14 cellular contexts compared by ENCODE assay signal in genomic region chr5:154791535-154791934, GRCh38. TPM values are rescaled to one million over a fixed set of nuclear protein-coding genes. Genes with fewer than 3 reads are reported as not detected.
DNase-seq lines count a peak whose midpoint lies in the region; ATAC-seq and TF ChIP-seq lines count a peak whose summit lies in the region.
"Had no signal": no experiment of that assay in that cellular context is flagged by ENCODE, and none has a peak within 500 bp of the region (broad histone marks: within the 10 kb centered on the region; RNA-seq: fewer than 3 reads in every experiment).

No MANE protein-coding gene starts in this region.

- no peak for TF ChIP-seq POLR2A in gastroesophageal sphincter (IDR thresholded peaks at IDR 0.05)

- peaks cover 8% of the 10 kb centered on the region for H3F3A ChIP-seq in PC-9 (ENCODE audit: insufficient read depth, low read depth)

- no peak overlapping the region for H3K4me3 ChIP-seq in PC-9
- H3K4me3 ChIP-seq in gastroesophageal sphincter = no peak overlapping the region

- no peaks in the 10 kb centered on the region for H3K9me3 ChIP-seq in PC-9 (ENCODE audit: insufficient read depth, low read depth)
- no peaks in the 10 kb centered on the region for H3K9me3 ChIP-seq in gastroesophageal sphincter

- no peak overlapping the region for H2AFZ ChIP-seq in PC-9

- no TSS peak for BruUV-seq in PC-9 (replicated peaks; lab: Mats Ljungman, UMichigan)

- H3K27ac ChIP-seq in PC-9 = 0 out of 2 replicates have a peak overlapping the region, but pooled peaks have one; percentile 37
- no peak overlapping the region for H3K27ac ChIP-seq in gastroesophageal sphincter

- H4K20me1 ChIP-seq in PC-9 (ENCODE audit: insufficient read depth) = peaks cover 86% of the 10 kb centered on the region

- intact Hi-C loops in PC-9 (cut with micrococcal nuclease; ENCODE audit: unreplicated experiment) = no loop called here

- 88 to 94% methylated on average over 3 of the region's 3 CpGs for WGBS in gastroesophageal sphincter (ENCODE audit: low coverage in 1 of 2), 2 donors

- CTCF ChIA-PET in PC-9 (lab: Charles Lee) = no interaction called here

- H3K9me2 ChIP-seq in PC-9 (ENCODE audit: insufficient read depth) = no peaks in the 10 kb centered on the region

- POLR2A ChIA-PET in PC-9 (lab: Charles Lee; ENCODE audit: unreplicated experiment) = no interaction called here

- no peaks in the 10 kb centered on the region for H3K4me1 ChIP-seq in PC-9 (replicated peaks; ENCODE audit: insufficient read depth)
- peaks cover 0 to 45% (median 19%) of the 10 kb centered on the region in 3 donors for H3K4me1 ChIP-seq in gastroesophageal sphincter

- TF ChIP-seq CTCF in PC-9 (conservative IDR thresholded peaks at IDR 0.05) (no peak), gastroesophageal sphincter (IDR thresholded peaks at IDR 0.05) (no peak)

- H3K4me2 ChIP-seq in PC-9 = no peak overlapping the region

- DNase-seq in PC-9 (no peak), NCI-H69 (lab: John Stamatoyannopoulos, UW) (no peak), AML-193 (lab: John Stamatoyannopoulos, UW) (no peak), NCI-H2171 (lab: John Stamatoyannopoulos, UW) (no peak)
- DNase-seq: activated CD8-positive, alpha-beta memory T cell treated with anti-CD3 and anti-CD28 coated beads, Interleukin-2, amount 50 U/mL, for 48 hours; CD4-positive, CD25-positive, alpha-beta regulatory T cell; dermis blood vessel endothelial cell; IMR-90; NCI-H187 had no signal

- H3K79me2 ChIP-seq in PC-9 (ENCODE audit: low read depth) = peaks cover 49% of the 10 kb centered on the region

- no peaks in the 10 kb centered on the region for H3K27me3 ChIP-seq in PC-9 (ENCODE audit: insufficient read depth, low read depth)
- no peaks in the 10 kb centered on the region for H3K27me3 ChIP-seq in gastroesophageal sphincter

- TF ChIP-seq EP300 in gastroesophageal sphincter (IDR thresholded peaks at IDR 0.05) = no peak

- ATAC-seq in GM18861 (IDR thresholded peaks at IDR 0.05; ENCODE audit: unreplicated experiment) (peak; percentile 59), GM21515 (IDR thresholded peaks at IDR 0.05; ENCODE audit: unreplicated experiment) (peak; percentile 80), HG03045 (IDR thresholded peaks at IDR 0.05; ENCODE audit: unreplicated experiment) (peak; percentile 72), gastroesophageal sphincter (no peak)
- ATAC-seq: Panc1 had no signal

- H3K36me3 ChIP-seq in PC-9 (ENCODE audit: low read depth) (peaks cover 34% of the 10 kb centered on the region), gastroesophageal sphincter (peaks cover 0 to 59% of the 10 kb centered on the region in 2 donors)

RNA-seq across cellular contexts. Expression of gene LARP1, which starts 36.4 kb away (rescaled TPM):
- total RNA-seq in PC-9 (2021) = 232 and 290 TPM in 2 replicates
- total RNA-seq in gastroesophageal sphincter = 100 to 1,000 TPM in 1 of 4 donors, 10 to 100 TPM in 3; 64.6 to 118 (median 80.1) TPM

RNA-seq across cellular contexts. Expression of gene FAXDC2, which starts 58.9 kb away (rescaled TPM):
- total RNA-seq in PC-9 (2021) = 0.70 and 0.73 TPM in 2 replicates
- total RNA-seq in gastroesophageal sphincter = 10 to 100 TPM; 26.6 to 75.5 (median 46.4) TPM

Comparison
In these comparisons a context has a peak if more than half of its experiments do, and no peak if none do; other contexts are left out.
1. RNA of gene FAXDC2, which starts 58.9 kb away (total RNA-seq): 26.6 to 75.5 TPM in gastroesophageal sphincter; 0.70 to 0.73 TPM in PC-9; every median in the first group is over 10 times any median in the second.